1 cellular context compared by ENCODE assay signal in the genomic region with DNA sequence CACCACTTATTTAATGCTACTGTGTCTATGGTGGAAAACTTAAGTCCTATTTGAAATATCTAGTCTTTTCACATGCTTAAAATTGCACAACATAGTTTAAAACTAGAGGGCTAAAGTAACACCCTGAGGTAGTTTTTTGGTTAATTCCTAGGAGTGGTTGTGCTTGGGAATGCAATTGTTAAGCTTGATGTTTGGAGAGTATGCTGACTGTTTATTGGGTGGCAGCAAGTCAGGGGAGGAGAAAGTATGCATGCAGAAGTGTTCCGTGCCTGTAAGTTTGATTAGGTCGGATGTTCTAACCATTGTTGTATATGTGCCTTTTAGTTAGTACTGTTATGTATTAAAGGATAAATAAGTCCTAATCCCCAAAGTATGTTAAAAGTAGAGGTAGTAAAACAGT.
TF ChIP-seq lines count a peak whose summit lies in the region.

No MANE protein-coding gene starts in this region.

TF ChIP-seq in H1, 55 proteins besides CTCF, POLR2A, EP300 and RAD21:
- TF ChIP-seq CBX8 (IDR thresholded peaks at IDR 0.05; ENCODE audit: borderline replicate concordance, low read depth, low read length) = no peak
- no peak for TF ChIP-seq BACH1 (IDR thresholded peaks at IDR 0.05; ENCODE audit: low read length)
- no peak for TF ChIP-seq SP1 (IDR thresholded peaks at IDR 0.05; ENCODE audit: low read depth, low read length)
- no peak for TF ChIP-seq SIX5 (IDR thresholded peaks at IDR 0.05; ENCODE audit: low read depth, low read length)
- no peak for TF ChIP-seq BRCA1 (IDR thresholded peaks at IDR 0.05; ENCODE audit: low read depth, low read length)
- TF ChIP-seq, protein P1, sequence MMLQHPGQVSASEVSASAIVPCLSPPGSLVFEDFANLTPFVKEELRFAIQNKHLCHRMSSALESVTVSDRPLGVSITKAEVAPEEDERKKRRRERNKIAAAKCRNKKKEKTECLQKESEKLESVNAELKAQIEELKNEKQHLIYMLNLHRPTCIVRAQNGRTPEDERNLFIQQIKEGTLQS (IDR thresholded peaks at IDR 0.05; ENCODE audit: insufficient read depth, low read depth, low read length) = no peak
- TF ChIP-seq ASH2L (IDR thresholded peaks at IDR 0.05; ENCODE audit: low read length) = no peak
- TF ChIP-seq, protein P2, sequence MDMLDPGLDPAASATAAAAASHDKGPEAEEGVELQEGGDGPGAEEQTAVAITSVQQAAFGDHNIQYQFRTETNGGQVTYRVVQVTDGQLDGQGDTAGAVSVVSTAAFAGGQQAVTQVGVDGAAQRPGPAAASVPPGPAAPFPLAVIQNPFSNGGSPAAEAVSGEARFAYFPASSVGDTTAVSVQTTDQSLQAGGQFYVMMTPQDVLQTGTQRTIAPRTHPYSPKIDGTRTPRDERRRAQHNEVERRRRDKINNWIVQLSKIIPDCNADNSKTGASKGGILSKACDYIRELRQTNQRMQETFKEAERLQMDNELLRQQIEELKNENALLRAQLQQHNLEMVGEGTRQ (IDR thresholded peaks at IDR 0.05; ENCODE audit: low read length) = no peak
